Comparison of ENCODE assay signal across 23 cellular contexts in genomic region chr6:24188571-24188970, GRCh38.
A peak's percentile ranks its signal among the peaks of the same experiment; 100 is the strongest.
DNase-seq lines count a peak whose midpoint lies in the region; ATAC-seq and TF ChIP-seq lines count a peak whose summit lies in the region.
"Had no signal": no experiment of that assay in that cellular context is flagged by ENCODE, and none has a peak within 500 bp of the region (broad histone marks: within the 10 kb centered on the region; RNA-seq: fewer than 3 reads in every experiment).

No MANE protein-coding gene starts in this region.

- no peaks in the 10 kb centered on the region for H3K9me3 ChIP-seq in hepatocyte (ENCODE audit: low read depth)

- no peaks in the 10 kb centered on the region for H3K79me2 ChIP-seq in hepatocyte

- no peak for ATAC-seq in GM18861 (IDR thresholded peaks at IDR 0.05; ENCODE audit: unreplicated experiment)
- ATAC-seq: HCT116, Right ventricle myocardium inferior, T-cell had no signal

- no peaks in the 10 kb centered on the region for H3K4me1 ChIP-seq in hepatocyte (ENCODE audit: insufficient read depth)
- H3K4me1 ChIP-seq: BLaER1 treated with 17β-estradiol and CSF1 and Interleukin-3, amounts not matched to agents 10 nM and 100 nM had no signal

- DNase-seq in NCI-H82 (lab: John Stamatoyannopoulos, UW) = peak; percentile 14
- no peak for DNase-seq in NCI-H82 treated with DMSO at 0.1 percent for 48 hours (lab: John Stamatoyannopoulos, UW; ENCODE audit: unreplicated experiment)
- peak; percentile 61 for DNase-seq in NCI-H1048 (lab: John Stamatoyannopoulos, UW)
- DNase-seq in NCI-H748 (lab: John Stamatoyannopoulos, UW; ENCODE audit: unreplicated experiment) = peak; percentile 88
- no peak for DNase-seq in hepatocyte (ENCODE audit: low spot score)
- no peak for DNase-seq in activated T-cell treated with anti-CD3 and anti-CD28 coated beads, Interleukin-2, amount 50 U/mL, for 48 hours
- DNase-seq: ACHN; CD4-positive, alpha-beta memory T cell; GF-D8; GOT3; KBM-7; MM.1S; NCI-H1092; NCI-H187; NCI-H2171; NCI-H524 treated with DMSO at 0.1 percent for 48 hours; OCI-M1; T-cell had no signal

- H3K4me3 ChIP-seq in hepatocyte = no peak overlapping the region
- H3K4me3 ChIP-seq: BLaER1 treated with 17β-estradiol and CSF1 and Interleukin-3, amounts not matched to agents 10 nM and 100 nM had no signal

- whole genome bisulfite sequencing in hepatocyte (ENCODE audit: low lambda C conversion rate, missing lambda C conversion rate) = 59% methylated on average over 7 of the region's 7 CpGs

- H3K4me2 ChIP-seq in hepatocyte = peak overlapping the region; percentile 57
- H3K4me2 ChIP-seq: BLaER1 treated with 17β-estradiol and CSF1 and Interleukin-3, amounts not matched to agents 10 nM and 100 nM had no signal

- H2AFZ ChIP-seq in hepatocyte = no peak overlapping the region

- no peaks in the 10 kb centered on the region for H4K20me1 ChIP-seq in hepatocyte (ENCODE audit: insufficient read depth, poor library complexity, severe bottlenecking)
- H4K20me1 ChIP-seq: BLaER1 treated with 17β-estradiol and CSF1 and Interleukin-3, amounts not matched to agents 10 nM and 100 nM had no signal

- no peak for TF ChIP-seq CTCF in hepatocyte (IDR thresholded peaks at IDR 0.05; ENCODE audit: poor library complexity)

- H3K9me2 ChIP-seq in hepatocyte (replicated peaks; ENCODE audit: insufficient read depth) = no peaks in the 10 kb centered on the region

- H3K27ac ChIP-seq in hepatocyte = no peak overlapping the region
- H3K27ac ChIP-seq: BLaER1 treated with 17β-estradiol and CSF1 and Interleukin-3, amounts not matched to agents 10 nM and 100 nM; HL-60 had no signal

- no peaks in the 10 kb centered on the region for H3K27me3 ChIP-seq in hepatocyte
- H3K27me3 ChIP-seq: BLaER1 treated with 17β-estradiol and CSF1 and Interleukin-3, amounts not matched to agents 10 nM and 100 nM had no signal

- no peaks in the 10 kb centered on the region for H3K36me3 ChIP-seq in hepatocyte (replicated peaks; ENCODE audit: insufficient read depth, low read depth)
- H3K36me3 ChIP-seq: BLaER1 treated with 17β-estradiol and CSF1 and Interleukin-3, amounts not matched to agents 10 nM and 100 nM had no signal

Comparison
In these comparisons a context has a peak if more than half of its experiments do, and no peak if none do; other contexts are left out.
1. DNase-seq: peak in NCI-H82 (single experiment), NCI-H1048 (single experiment) and NCI-H748 (single experiment); none in NCI-H82 treated with DMSO at 0.1 percent for 48 hours (single experiment), hepatocyte (single experiment) and activated T-cell treated with anti-CD3 and anti-CD28 coated beads, Interleukin-2, amount 50 U/mL, for 48 hours (0 of 2).